Comparison of ENCODE assay signal across 11 cellular contexts in the genomic region with DNA sequence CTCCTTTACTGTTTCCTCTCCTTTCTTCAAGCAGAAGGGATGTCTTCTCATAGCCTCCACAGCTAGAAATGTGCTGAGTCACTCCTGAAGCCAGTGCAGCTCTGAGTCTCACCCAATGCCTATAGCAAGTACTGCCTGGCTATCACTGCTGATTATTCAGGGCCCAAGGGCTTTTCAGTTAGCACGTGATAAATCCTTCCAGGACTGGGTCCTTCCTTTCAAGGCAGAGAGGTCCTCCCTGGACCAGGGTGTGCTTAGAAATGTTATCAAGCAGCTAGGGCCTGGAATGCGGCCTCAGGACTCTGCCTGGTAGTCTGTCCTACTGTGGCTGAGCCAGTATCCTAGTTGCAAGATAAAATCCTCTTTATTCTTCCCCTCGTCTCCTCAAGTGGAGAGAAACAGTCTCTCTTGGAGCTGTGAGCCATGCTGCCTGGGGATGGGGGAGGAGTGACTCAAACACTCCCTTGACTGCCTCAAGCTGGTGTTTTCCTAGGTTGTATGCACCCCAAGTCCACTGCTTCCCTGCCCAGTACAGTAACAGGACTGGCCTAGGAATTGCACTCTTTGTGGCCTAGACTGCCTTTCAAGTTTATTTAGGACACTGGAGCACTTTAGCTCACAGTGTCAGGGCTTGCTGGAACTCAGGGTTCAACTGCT.
DNase-seq lines count a peak whose midpoint lies in the region; ATAC-seq and TF ChIP-seq lines count a peak whose summit lies in the region.
"Had no signal": no experiment of that assay in that cellular context is flagged by ENCODE, and none has a peak within 500 bp of the region (broad histone marks: within the 10 kb centered on the region; RNA-seq: fewer than 3 reads in every experiment).

No MANE protein-coding gene starts in this region.

- H3K36me3 ChIP-seq in left ventricle myocardium inferior, result no peaks in the 10 kb centered on the region
- H3K36me3 ChIP-seq in testis (ENCODE audit: low read depth, missing control alignments), result no peaks in the 10 kb centered on the region
- H3K36me3 ChIP-seq in vagina, result no peaks in the 10 kb centered on the region

- H3K4me3 ChIP-seq in left ventricle myocardium inferior, result no peak overlapping the region
- no peak overlapping the region for H3K4me3 ChIP-seq in testis
- H3K4me3 ChIP-seq in vagina, result no peak overlapping the region
- H3K4me3 ChIP-seq: skin epidermis had no signal

- DNase-seq in SIG-M5 treated with dmso at 0.1 percent for 504 hours (lab: John Stamatoyannopoulos, UW; ENCODE audit: unreplicated experiment) (peak; percentile 7), SIG-M5 (lab: John Stamatoyannopoulos, UW) (no peak), left ventricle myocardium inferior (no peak), testis (peak; percentile 50), KG1 (lab: John Stamatoyannopoulos, UW) (no peak), vagina (ENCODE audit: extremely low spot score in 2 of 2) (no peak)
- DNase-seq: activated CD8-positive, alpha-beta memory T cell treated with anti-CD3 and anti-CD28 coated beads for 24 hours; kidney had no signal

- ATAC-seq in GM18870 (IDR thresholded peaks at IDR 0.05; ENCODE audit: unreplicated experiment), result no peak

- intact Hi-C loops in left ventricle myocardium inferior (cut with micrococcal nuclease), result no loop called here
- intact Hi-C loops in testis (cut with DNase I; ENCODE audit: low total_unique reads), result no loop called here
- intact Hi-C loops in vagina (cut with DNase I), result no loop called here

- H3K9me3 ChIP-seq in left ventricle myocardium inferior (replicated peaks) (no peaks in the 10 kb centered on the region), testis (no peaks in the 10 kb centered on the region), vagina (no peaks in the 10 kb centered on the region)

- peaks cover 19% of the 10 kb centered on the region for H3K4me1 ChIP-seq in left ventricle myocardium inferior
- H3K4me1 ChIP-seq in testis, result peaks cover 6% of the 10 kb centered on the region
- peaks cover 11% of the 10 kb centered on the region for H3K4me1 ChIP-seq in vagina

- no peak for TF ChIP-seq POLR2A in testis (IDR thresholded peaks at IDR 0.05)
- no peak for TF ChIP-seq POLR2A in vagina (IDR thresholded peaks at IDR 0.05)

- H3K27me3 ChIP-seq in left ventricle myocardium inferior (ENCODE audit: low read depth) (no peaks in the 10 kb centered on the region), testis (no peaks in the 10 kb centered on the region), vagina (no peaks in the 10 kb centered on the region)

- WGBS in testis, 2 donors, result 31 to 52% methylated on average over 3 of the region's 3 CpGs

- no peak for TF ChIP-seq CTCF in left ventricle myocardium inferior (IDR thresholded peaks at IDR 0.05; ENCODE audit: borderline replicate concordance)
- TF ChIP-seq CTCF in testis (IDR thresholded peaks at IDR 0.05), result no peak
- TF ChIP-seq CTCF in vagina (IDR thresholded peaks at IDR 0.05), result no peak

- peak overlapping the region; percentile 33 for H3K27ac ChIP-seq in angular gyrus (ENCODE audit: low read depth, low read length)
- H3K27ac ChIP-seq in left ventricle myocardium inferior (replicated peaks), result peak overlapping the region; percentile 66
- H3K27ac ChIP-seq in testis, result peak overlapping the region in 1 of 2 donors; percentile 7
- H3K27ac ChIP-seq in vagina, result no peak overlapping the region
- H3K27ac ChIP-seq: skin epidermis had no signal

Comparison
In these comparisons a context has a peak if more than half of its experiments do, and no peak if none do; other contexts are left out.
1. DNase-seq: peak in SIG-M5 treated with dmso at 0.1 percent for 504 hours (single experiment) and testis (single experiment); none in SIG-M5 (single experiment), left ventricle myocardium inferior (single experiment), KG1 (single experiment) and vagina (0 of 2).